Comparison of ENCODE assay signal across 1 cellular context in genomic region chr2:240565267-240566202, GRCh38.
TF ChIP-seq lines count a peak whose summit lies in the region.

No MANE protein-coding gene starts in this region.

TF ChIP-seq in GM12878, 131 proteins besides CTCF, POLR2A, EP300 and RAD21 (continued from another document and continues in another):
- no peak for TF ChIP-seq IRF5 (IDR thresholded peaks at IDR 0.05; ENCODE audit: borderline replicate concordance)
- TF ChIP-seq SKIL (IDR thresholded peaks at IDR 0.05; ENCODE audit: low read depth, poor library complexity, severe bottlenecking), result no peak
- TF ChIP-seq TARDBP (IDR thresholded peaks at IDR 0.05; ENCODE audit: borderline replicate concordance), result no peak
- TF ChIP-seq IKZF2 (IDR thresholded peaks at IDR 0.05), result peak; percentile 48 to 60; a peak in 3 of 4 replicates
- no peak for TF ChIP-seq USF1 (IDR thresholded peaks at IDR 0.05; ENCODE audit: borderline replicate concordance, extremely low read length, insufficient read depth, low read depth, low read length)
- TF ChIP-seq ZNF687 (IDR thresholded peaks at IDR 0.05), result peak; percentile 68
- TF ChIP-seq RAD51 (IDR thresholded peaks at IDR 0.05), result no peak
- peak; percentile 44; the same call in 1 of the 2 replicates for TF ChIP-seq MAX (IDR thresholded peaks at IDR 0.05; ENCODE audit: low read depth, low read length)
- TF ChIP-seq TBL1XR1 (IDR thresholded peaks at IDR 0.05; ENCODE audit: low read depth, low read length), result peak; percentile 36; the same call in 1 of the 2 replicates
- peak; percentile 48; the same call in 1 of the 2 replicates for TF ChIP-seq FOXK2 (IDR thresholded peaks at IDR 0.05)
- no peak for TF ChIP-seq RFX5 (IDR thresholded peaks at IDR 0.05; ENCODE audit: low read depth, low read length)
- TF ChIP-seq POLR2AphosphoS2 (IDR thresholded peaks at IDR 0.05; ENCODE audit: low read depth, low read length), result 0 out of 2 replicates have a peak, but pooled peaks have one; percentile 31
- peak; percentile 75; the same call in 1 of the 2 replicates for TF ChIP-seq SMARCA5 (IDR thresholded peaks at IDR 0.05)
- no peak for TF ChIP-seq PAX8 (IDR thresholded peaks at IDR 0.05)
- no peak for TF ChIP-seq STAT3 (IDR thresholded peaks at IDR 0.05; ENCODE audit: low read depth, low read length)
- TF ChIP-seq ZBTB11 (CRISPR knock-in tag; IDR thresholded peaks at IDR 0.05), result no peak
- no peak for TF ChIP-seq HSF1 (IDR thresholded peaks at IDR 0.05; ENCODE audit: low read depth, low read length)
- no peak for TF ChIP-seq PML (IDR thresholded peaks at IDR 0.05; ENCODE audit: low read length)
- TF ChIP-seq EZH2 (IDR thresholded peaks at IDR 0.05; ENCODE audit: borderline replicate concordance, control insufficient read depth, low read depth, low read length), result no peak
- TF ChIP-seq CEBPB (IDR thresholded peaks at IDR 0.05; ENCODE audit: borderline replicate concordance in 1 of 2, low read depth in 2 of 2, low read length in 2 of 2), result 0 out of 4 replicates have a peak, but pooled peaks of 1 of the 2 experiments have one; percentile 4
- no peak; the same call in 1 of the 2 replicates for TF ChIP-seq PKNOX1 (IDR thresholded peaks at IDR 0.05)
- no peak for TF ChIP-seq STAT1 (conservative IDR thresholded peaks at IDR 0.05)
- 0 out of 2 replicates have a peak, but pooled peaks have one; percentile 31 for TF ChIP-seq TAF1 (IDR thresholded peaks at IDR 0.05; ENCODE audit: borderline replicate concordance, low read depth, low read length)
- TF ChIP-seq SUZ12 (IDR thresholded peaks at IDR 0.05; ENCODE audit: unreplicated experiment), result no peak
- peak; percentile 86 for TF ChIP-seq CBFB (IDR thresholded peaks at IDR 0.05; ENCODE audit: low read depth)
- no peak for TF ChIP-seq HCFC1 (IDR thresholded peaks at IDR 0.05; ENCODE audit: low read length)
- no peak for TF ChIP-seq ZNF217 (IDR thresholded peaks at IDR 0.05)
- TF ChIP-seq JUND (IDR thresholded peaks at IDR 0.05; ENCODE audit: low read depth, low read length), result peak; percentile 71
- TF ChIP-seq HDAC6 (IDR thresholded peaks at IDR 0.05; ENCODE audit: unreplicated experiment), result peak; percentile 33
- no peak for TF ChIP-seq ZBED1 (IDR thresholded peaks at IDR 0.05; ENCODE audit: borderline replicate concordance)
- no peak for TF ChIP-seq ZBTB4 (CRISPR knock-in tag; IDR thresholded peaks at IDR 0.05)
- TF ChIP-seq E2F8 (IDR thresholded peaks at IDR 0.05; ENCODE audit: low read depth, partially characterized antibody), result no peak
- TF ChIP-seq SREBF2 (IDR thresholded peaks at IDR 0.05; ENCODE audit: low read length), result no peak
- TF ChIP-seq RBBP5 (conservative IDR thresholded peaks at IDR 0.05), result no peak
- TF ChIP-seq SMC3 (IDR thresholded peaks at IDR 0.05; ENCODE audit: borderline replicate concordance, low read length), result no peak
- TF ChIP-seq MEF2B (IDR thresholded peaks at IDR 0.05; ENCODE audit: partially characterized antibody, poor library complexity, severe bottlenecking), result no peak
